Comparison of ENCODE assay signal across 8 cellular contexts in the genomic region with DNA sequence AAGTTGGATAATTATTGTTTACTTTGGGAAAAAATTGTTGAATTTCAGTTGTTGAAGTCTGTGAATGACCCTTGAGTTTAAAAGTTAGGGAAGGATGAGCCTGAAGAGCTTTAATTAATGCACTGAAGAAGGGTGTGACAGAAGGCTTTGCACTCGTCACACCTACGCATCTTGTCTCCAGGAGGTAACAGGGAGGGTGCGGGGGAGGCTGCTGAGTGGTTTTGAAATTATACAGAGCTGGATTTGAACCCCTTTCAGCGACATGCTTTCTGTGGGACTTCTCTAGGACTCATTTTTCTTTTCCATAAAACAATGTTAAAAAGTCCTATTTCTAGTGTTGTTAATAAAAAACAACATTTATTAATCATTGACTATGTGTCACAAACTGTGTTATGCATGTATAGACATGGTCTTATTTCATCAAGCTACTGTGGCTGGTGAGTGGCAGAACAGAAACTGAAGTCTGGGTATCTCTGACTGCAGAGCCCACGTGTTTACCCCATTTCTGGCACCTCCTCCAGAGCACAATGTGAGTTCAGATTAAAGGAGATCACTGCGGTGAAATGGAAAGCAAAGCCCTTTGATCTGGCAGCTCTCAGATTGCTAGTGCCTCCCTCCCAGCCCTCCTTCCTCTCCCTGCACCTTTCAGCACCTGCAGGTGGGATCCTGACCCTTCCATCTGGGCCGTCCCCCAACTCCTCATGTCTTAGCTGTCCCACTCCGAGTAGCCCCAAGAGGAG.
DNase-seq lines count a peak whose midpoint lies in the region; ATAC-seq, FAIRE-seq and TF ChIP-seq lines count a peak whose summit lies in the region.
"Had no signal": no experiment of that assay in that cellular context is flagged by ENCODE, and none has a peak within 500 bp of the region (broad histone marks: within the 10 kb centered on the region; RNA-seq: fewer than 3 reads in every experiment).

No MANE protein-coding gene starts in this region.

- no peak overlapping the region for H3K4me3 Mint-ChIP-seq in astrocyte (ENCODE audit: unreplicated experiment)

- no peak for TF ChIP-seq CTCF in astrocyte (IDR thresholded peaks at IDR 0.05; ENCODE audit: insufficient read depth, low read depth, low read length)

- H3K4me3 ChIP-seq in astrocyte (ENCODE audit: insufficient read depth, low read depth, low read length) (no peak overlapping the region), aorta (ENCODE audit: low read length in 2 of 2) (no peak overlapping the region)

- no peaks in the 10 kb centered on the region for H3K79me2 ChIP-seq in astrocyte (ENCODE audit: insufficient read depth, low read length)

- no peak overlapping the region for H3K4me2 ChIP-seq in astrocyte (ENCODE audit: low read length)

- H2AFZ ChIP-seq in astrocyte (ENCODE audit: low read depth, low read length) = no peak overlapping the region

- H3K27me3 ChIP-seq in astrocyte (ENCODE audit: insufficient read depth, low read length) = no peaks in the 10 kb centered on the region
- no peaks in the 10 kb centered on the region for H3K27me3 ChIP-seq in aorta (ENCODE audit: control insufficient read depth in 1 of 2, insufficient read depth in 2 of 2, low read length in 1 of 2)

- H3K9ac ChIP-seq in astrocyte (ENCODE audit: low read length) = no peak overlapping the region

- H3K27me3 Mint-ChIP-seq in astrocyte (ENCODE audit: low read depth, unreplicated experiment) = peaks cover 2% of the 10 kb centered on the region

- peak; percentile 65 to 76 for DNase-seq in NCI-H524 (lab: John Stamatoyannopoulos, UW)
- DNase-seq in astrocyte (ENCODE audit: low read depth) = no peak
- DNase-seq in stimulated activated CD4-positive, alpha-beta T cell treated with anti-CD3 and anti-CD28 coated beads, Interleukin-4, amount 100 ng/mL, for 4 hours = peak; percentile 17 to 57
- DNase-seq in glomerular visceral epithelial cell (ENCODE audit: extremely low spot score) = no peak
- no peak for DNase-seq in aorta
- DNase-seq in NCI-H1694 treated with DMSO at 0.1 percent for 48 hours (lab: John Stamatoyannopoulos, UW) = no peak
- DNase-seq: NCI-H2081 treated with DMSO at 0.1 percent for 48 hours had no signal

- ATAC-seq in GM21576 (IDR thresholded peaks at IDR 0.05; ENCODE audit: unreplicated experiment) = peak; percentile 53
- no peak for ATAC-seq in aorta (ENCODE audit: low FRiP score)

- H3K4me1 Mint-ChIP-seq in astrocyte (ENCODE audit: low read depth, unreplicated experiment) = peaks cover 29% of the 10 kb centered on the region

- H3K36me3 Mint-ChIP-seq in astrocyte (ENCODE audit: low read depth, unreplicated experiment) = no peaks in the 10 kb centered on the region

- H3K9me3 Mint-ChIP-seq in astrocyte (ENCODE audit: unreplicated experiment) = peaks cover 3% of the 10 kb centered on the region

- FAIRE-seq in astrocyte (lab: Jason Lieb, UNC) = no peak

- H3K27ac ChIP-seq in astrocyte (ENCODE audit: low read depth, low read length) = no peak overlapping the region
- H3K27ac ChIP-seq in aorta (ENCODE audit: low read depth in 1 of 2, low read length in 2 of 2) = no peak overlapping the region

- H4K20me1 ChIP-seq in astrocyte (ENCODE audit: insufficient read depth, low read length) = no peaks in the 10 kb centered on the region

- H3K27ac Mint-ChIP-seq in astrocyte (ENCODE audit: unreplicated experiment) = peak overlapping the region; percentile 38

- no peaks in the 10 kb centered on the region for H3K36me3 ChIP-seq in astrocyte (ENCODE audit: insufficient read depth, low read length)
- H3K36me3 ChIP-seq in aorta (ENCODE audit: control insufficient read depth in 1 of 2, insufficient read depth in 2 of 2, low read length in 1 of 2) = no peaks in the 10 kb centered on the region

- H3K9me3 ChIP-seq in astrocyte (ENCODE audit: insufficient read depth, low read depth, low read length) (peaks cover 7% of the 10 kb centered on the region), aorta (ENCODE audit: control insufficient read depth, low read length) (peaks cover 1% of the 10 kb centered on the region)

- intact Hi-C loops in aorta (cut with DNase I) = no loop called here

- H3K4me1 ChIP-seq in astrocyte (ENCODE audit: insufficient read depth, low read length) (no peaks in the 10 kb centered on the region), aorta (ENCODE audit: control insufficient read depth in 1 of 2, insufficient read depth in 2 of 2, low read length in 2 of 2) (no peaks in the 10 kb centered on the region)

- 42 to 48% methylated on average over 8 of the region's 8 CpGs for WGBS in aorta, 2 donors

Comparison
In these comparisons a context has a peak if more than half of its experiments do, and no peak if none do; other contexts are left out.
1. DNase-seq: peak in NCI-H524 (2 of 2) and stimulated activated CD4-positive, alpha-beta T cell treated with anti-CD3 and anti-CD28 coated beads, Interleukin-4, amount 100 ng/mL, for 4 hours (2 of 2); none in astrocyte (single experiment), glomerular visceral epithelial cell (single experiment), aorta (0 of 2) and NCI-H1694 treated with DMSO at 0.1 percent for 48 hours (single experiment).